10 cellular contexts compared by ENCODE assay signal in genomic region chr12:132766380-132767085, GRCh38. TPM values are rescaled to one million over a fixed set of nuclear protein-coding genes. Genes with fewer than 3 reads are reported as not detected.
DNase-seq lines count a peak whose midpoint lies in the region; ATAC-seq, FAIRE-seq and TF ChIP-seq lines count a peak whose summit lies in the region.
"Had no signal": no experiment of that assay in that cellular context is flagged by ENCODE, and none has a peak within 500 bp of the region (broad histone marks: within the 10 kb centered on the region; RNA-seq: fewer than 3 reads in every experiment).

No MANE protein-coding gene starts in this region.

- H4K20me1 ChIP-seq in BLaER1 treated with 17β-estradiol and CSF1 and Interleukin-3, amounts not matched to agents 10 nM and 100 nM, result peaks cover 0 to 2% (median 0%) of the 10 kb centered on the region in 11 experiments; a peak in 1 of 22 replicates

- H3K27me3 ChIP-seq in BLaER1 treated with 17β-estradiol and CSF1 and Interleukin-3, amounts not matched to agents 10 nM and 100 nM, result no peaks in the 10 kb centered on the region
- H3K27me3 ChIP-seq in mucosa of rectum (ENCODE audit: control insufficient read depth in 2 of 2, insufficient read depth in 2 of 2, low read length in 2 of 2), result no peaks in the 10 kb centered on the region

- ATAC-seq in GM19035 (IDR thresholded peaks at IDR 0.05; ENCODE audit: unreplicated experiment), result no peak
- no peak for ATAC-seq in GM19455 (IDR thresholded peaks at IDR 0.05; ENCODE audit: unreplicated experiment)
- ATAC-seq in GM18502 (IDR thresholded peaks at IDR 0.05; ENCODE audit: poor library complexity, unreplicated experiment), result no peak

- DNase-seq in NCI-H2171 treated with DMSO at 0.1 percent for 48 hours (lab: John Stamatoyannopoulos, UW) (peak; percentile 81), erythroblast (lab: John Stamatoyannopoulos, UW) (peak; percentile 38 to 39), GM12891 (ENCODE audit: insufficient read length, low spot score) (no peak)
- DNase-seq: activated naive CD8-positive, alpha-beta T cell treated with anti-CD3 and anti-CD28 coated beads for 36 hours; CD8-positive, alpha-beta memory T cell had no signal

- peak overlapping the region; percentile 55 to 94 (median 83) for H3K27ac ChIP-seq in BLaER1 treated with 17β-estradiol and CSF1 and Interleukin-3, amounts not matched to agents 10 nM and 100 nM
- H3K27ac ChIP-seq in mucosa of rectum (ENCODE audit: low read depth in 2 of 2, low read length in 2 of 2), result peak overlapping the region; percentile 34 to 58

- peak; percentile 13 for TF ChIP-seq POLR2A in erythroblast (IDR thresholded peaks at IDR 0.05; ENCODE audit: low read length)
- no peak for TF ChIP-seq POLR2A in GM12891 (IDR thresholded peaks at IDR 0.05; ENCODE audit: low read depth, low read length)

- H3K36me3 ChIP-seq in BLaER1 treated with 17β-estradiol and CSF1 and Interleukin-3, amounts not matched to agents 10 nM and 100 nM, result peaks cover 0 to 14% (median 10%) of the 10 kb centered on the region in 11 experiments; a peak in 15 of 22 replicates
- H3K36me3 ChIP-seq in mucosa of rectum (ENCODE audit: control insufficient read depth in 2 of 2, insufficient read depth in 2 of 2, low read length in 2 of 2), result peaks cover 0 to 14% of the 10 kb centered on the region in 2 donors

- H3K4me2 ChIP-seq in BLaER1 treated with 17β-estradiol and CSF1 and Interleukin-3, amounts not matched to agents 10 nM and 100 nM, result peak overlapping the region; percentile 88 to 99 (median 94)

- H3K9ac ChIP-seq in BLaER1 treated with 17β-estradiol and CSF1 and Interleukin-3, amounts not matched to agents 10 nM and 100 nM, result peak overlapping the region; percentile 65 to 77 (median 73)
- no peak overlapping the region for H3K9ac ChIP-seq in mucosa of rectum (ENCODE audit: low read depth in 1 of 2, low read length in 2 of 2)

- H3K4me3 ChIP-seq in BLaER1 treated with 17β-estradiol and CSF1 and Interleukin-3, amounts not matched to agents 10 nM and 100 nM, result peak overlapping the region; percentile 4 to 53 (median 36); a peak in 14 of 20 replicates
- no peak overlapping the region for H3K4me3 ChIP-seq in mucosa of rectum (ENCODE audit: low read length in 2 of 2)

- no peaks in the 10 kb centered on the region for H3K9me3 ChIP-seq in BLaER1 treated with 17β-estradiol and CSF1 and Interleukin-3, amounts not matched to agents 10 nM and 100 nM (replicated peaks in 1 of 11)
- H3K9me3 ChIP-seq in mucosa of rectum (ENCODE audit: control insufficient read depth in 2 of 2, low read length in 2 of 2), result no peaks in the 10 kb centered on the region

- peaks cover 86 to 92% (median 90%) of the 10 kb centered on the region in 10 experiments for H3K4me1 ChIP-seq in BLaER1 treated with 17β-estradiol and CSF1 and Interleukin-3, amounts not matched to agents 10 nM and 100 nM
- H3K4me1 ChIP-seq in mucosa of rectum (ENCODE audit: control insufficient read depth in 2 of 2, insufficient read depth in 2 of 2, low read length in 2 of 2), result peaks cover 2 to 14% of the 10 kb centered on the region in 2 donors

- no peak for FAIRE-seq in GM12891 (lab: Jason Lieb, UNC)

TF ChIP-seq in GM12891, 5 proteins besides CTCF, POLR2A, EP300 and RAD21:
- TF ChIP-seq TAF1 (IDR thresholded peaks at IDR 0.05; ENCODE audit: low read depth, low read length) (no peak), POU2F2 (IDR thresholded peaks at IDR 0.05; ENCODE audit: low read depth, low read length) (no peak), POLR2AphosphoS5 (IDR thresholded peaks at IDR 0.05; ENCODE audit: low read depth, low read length) (no peak), PAX5 (IDR thresholded peaks at IDR 0.05; ENCODE audit: insufficient read depth, low read length, severe bottlenecking) (no peak), SPI1 (IDR thresholded peaks at IDR 0.05; ENCODE audit: low read depth, low read length) (no peak)
TF ChIP-seq in GM12891: peak in this region for 0.

RNA-seq across cellular contexts. Expression of gene ANKLE2, which starts 4.9 kb away (rescaled TPM):
- polyA plus RNA-seq in GM12891 (2012; ENCODE audit: low read depth, missing spikeins), result 34.5 TPM

RNA-seq across cellular contexts. Expression of gene PGAM5, which starts 55.9 kb away (rescaled TPM):
- 19.8 TPM for polyA plus RNA-seq in GM12891 (2012; ENCODE audit: low read depth, missing spikeins)

Comparison
In these comparisons a context has a peak if more than half of its experiments do, and no peak if none do; other contexts are left out.
1. H3K4me3 ChIP-seq: peak in BLaER1 treated with 17β-estradiol and CSF1 and Interleukin-3, amounts not matched to agents 10 nM and 100 nM (10 of 10); none in mucosa of rectum (0 of 2).
2. H3K9ac ChIP-seq: peak in BLaER1 treated with 17β-estradiol and CSF1 and Interleukin-3, amounts not matched to agents 10 nM and 100 nM (11 of 11); none in mucosa of rectum (0 of 2).